20 cellular contexts compared by ENCODE assay signal in genomic region chr5:91632871-91633270, GRCh38.
DNase-seq lines count a peak whose midpoint lies in the region; ATAC-seq and TF ChIP-seq lines count a peak whose summit lies in the region.
"Had no signal": no experiment of that assay in that cellular context is flagged by ENCODE, and none has a peak within 500 bp of the region (broad histone marks: within the 10 kb centered on the region; RNA-seq: fewer than 3 reads in every experiment).

No MANE protein-coding gene starts in this region.

- H3K79me2 ChIP-seq in PC-3 (ENCODE audit: low read length), result no peaks in the 10 kb centered on the region

- H3K27ac ChIP-seq in PC-3 (ENCODE audit: low read length) (no peak overlapping the region), caudate nucleus (ENCODE audit: low read depth, low read length) (no peak overlapping the region)
- H3K27ac ChIP-seq: 22Rv1, SK-N-MC, suprapubic skin, uterus had no signal

- peak overlapping the region; percentile 35 for H3K4me3 Mint-ChIP-seq in neural crest cell
- H3K4me3 Mint-ChIP-seq: activated CD8-positive, alpha-beta T cell treated with anti-CD3 and anti-CD28 coated beads, Interleukin-2, amount 10 ng/mL, durations not matched to agents 7 days and 5 days; activated naive CD4-positive, alpha-beta T cell treated with anti-CD3 and anti-CD28 coated beads, Interleukin-2, amount 50 U/mL, for 24 hours; activated T-cell treated with anti-CD3 and anti-CD28 coated beads, Interleukin-2, amount 50 U/mL, for 24 hours; effector memory CD8-positive, alpha-beta T cell; stimulated activated effector memory CD8-positive, alpha-beta T cell treated with anti-CD3 and anti-CD28 coated beads, Interleukin-12 subunit alpha, Interleukin-12 subunit beta, amount 100 ng/mL, for 72 hours had no signal

- no peaks in the 10 kb centered on the region for H3F3A ChIP-seq in PC-3 (ENCODE audit: low read length, unreplicated experiment)

- H3K27me3 Mint-ChIP-seq in neural crest cell (ENCODE audit: low read depth), result no peaks in the 10 kb centered on the region
- H3K27me3 Mint-ChIP-seq: activated T-cell treated with anti-CD3 and anti-CD28 coated beads, Interleukin-2, amount 50 U/mL, for 24 hours; effector memory CD8-positive, alpha-beta T cell had no signal

- CTCF ChIA-PET in PC-3 (lab: Charles Lee), result no interaction called here

- POLR2A ChIA-PET in PC-3 (lab: Charles Lee; ENCODE audit: unreplicated experiment), result no interaction called here

- no peak overlapping the region for H3K9ac ChIP-seq in PC-3 (ENCODE audit: low read length)

- peak; percentile 59; the same call in 1 of the 2 replicates for ATAC-seq in PC-3
- no peak for ATAC-seq in HG03520 (IDR thresholded peaks at IDR 0.05; ENCODE audit: unreplicated experiment)
- ATAC-seq: activated CD8-positive, alpha-beta T cell treated with anti-CD3 and anti-CD28 coated beads, Interleukin-2, amount 10 ng/mL, durations not matched to agents 7 days and 5 days; effector memory CD8-positive, alpha-beta T cell; sciatic nerve; stimulated activated effector memory CD8-positive, alpha-beta T cell treated with anti-CD3 and anti-CD28 coated beads, Interleukin-12 subunit alpha, Interleukin-12 subunit beta, amount 100 ng/mL, for 72 hours had no signal

- TF ChIP-seq CTCF in PC-3 (conservative IDR thresholded peaks at IDR 0.05; ENCODE audit: low read depth, low read length) (no peak), neural crest cell (conservative IDR thresholded peaks at IDR 0.05) (no peak)

- DNase-seq in DMS 273 (lab: John Stamatoyannopoulos, UW; ENCODE audit: unreplicated experiment) (peak; percentile 8), DMS 273 treated with DMSO at 0.1 percent for 48 hours (lab: John Stamatoyannopoulos, UW) (no peak), NCI-H146 treated with DMSO at 0.1 percent for 48 hours (lab: John Stamatoyannopoulos, UW; ENCODE audit: unreplicated experiment) (peak; percentile 9), PC-3 (peak; percentile 26), neural crest cell (ENCODE audit: low read depth, low spot score) (no peak), posterior vena cava (ENCODE audit: low spot score) (no peak), caudate nucleus (lab: John Stamatoyannopoulos, UW) (no peak)
- DNase-seq: activated CD8-positive, alpha-beta T cell treated with anti-CD3 and anti-CD28 coated beads, Interleukin-2, amount 10 ng/mL, durations not matched to agents 7 days and 5 days; activated T-cell treated with anti-CD3 and anti-CD28 coated beads, Interleukin-2, amount 50 U/mL, for 24 hours; AML-193; effector memory CD8-positive, alpha-beta T cell; HCEC 1CT; uterus had no signal

- peaks cover 29% of the 10 kb centered on the region for H3K4me1 Mint-ChIP-seq in neural crest cell
- H3K4me1 Mint-ChIP-seq: activated naive CD4-positive, alpha-beta T cell treated with anti-CD3 and anti-CD28 coated beads, Interleukin-2, amount 50 U/mL, for 24 hours; stimulated activated effector memory CD8-positive, alpha-beta T cell treated with anti-CD3 and anti-CD28 coated beads, Interleukin-12 subunit alpha, Interleukin-12 subunit beta, amount 100 ng/mL, for 72 hours had no signal

- no peak overlapping the region for H3K27ac Mint-ChIP-seq in neural crest cell (ENCODE audit: unreplicated experiment)
- H3K27ac Mint-ChIP-seq: activated CD8-positive, alpha-beta T cell treated with anti-CD3 and anti-CD28 coated beads, Interleukin-2, amount 10 ng/mL, durations not matched to agents 7 days and 5 days; activated naive CD4-positive, alpha-beta T cell treated with anti-CD3 and anti-CD28 coated beads, Interleukin-2, amount 50 U/mL, for 24 hours; activated T-cell treated with anti-CD3 and anti-CD28 coated beads, Interleukin-2, amount 50 U/mL, for 24 hours; effector memory CD8-positive, alpha-beta T cell; stimulated activated effector memory CD8-positive, alpha-beta T cell treated with anti-CD3 and anti-CD28 coated beads, Interleukin-12 subunit alpha, Interleukin-12 subunit beta, amount 100 ng/mL, for 72 hours had no signal

- BruUV-seq in PC-3 (replicated peaks; lab: Mats Ljungman, UMichigan), result no TSS peak

- no peak overlapping the region for H3K4me3 ChIP-seq in PC-3 (ENCODE audit: low read length)
- H3K4me3 ChIP-seq: SK-N-MC, suprapubic skin, uterus had no signal

- H4K20me1 ChIP-seq in PC-3 (ENCODE audit: low read length), result no peaks in the 10 kb centered on the region

- H3K9me3 Mint-ChIP-seq in neural crest cell, result peaks cover 2% of the 10 kb centered on the region
- H3K9me3 Mint-ChIP-seq: activated naive CD4-positive, alpha-beta T cell treated with anti-CD3 and anti-CD28 coated beads, Interleukin-2, amount 50 U/mL, for 24 hours; activated T-cell treated with anti-CD3 and anti-CD28 coated beads, Interleukin-2, amount 50 U/mL, for 24 hours; effector memory CD8-positive, alpha-beta T cell; stimulated activated effector memory CD8-positive, alpha-beta T cell treated with anti-CD3 and anti-CD28 coated beads, Interleukin-12 subunit alpha, Interleukin-12 subunit beta, amount 100 ng/mL, for 72 hours had no signal

- no peaks in the 10 kb centered on the region for H3K36me3 ChIP-seq in PC-3 (ENCODE audit: low read depth, low read length)
- H3K36me3 ChIP-seq: suprapubic skin, uterus had no signal

- no peaks in the 10 kb centered on the region for H3K36me3 Mint-ChIP-seq in neural crest cell (ENCODE audit: low read depth)
- H3K36me3 Mint-ChIP-seq: activated naive CD4-positive, alpha-beta T cell treated with anti-CD3 and anti-CD28 coated beads, Interleukin-2, amount 50 U/mL, for 24 hours; stimulated activated effector memory CD8-positive, alpha-beta T cell treated with anti-CD3 and anti-CD28 coated beads, Interleukin-12 subunit alpha, Interleukin-12 subunit beta, amount 100 ng/mL, for 72 hours had no signal

- intact Hi-C loops in PC-3 (cut with micrococcal nuclease), result no loop called here
- intact Hi-C loops in posterior vena cava (cut with DNase I), result loop anchor here in 1 of 2 donors (5.0 kb wide), 1 partner anchor 1424 kb away; no protein-coding TSS in a partner anchor

- no peaks in the 10 kb centered on the region for H3K4me1 ChIP-seq in PC-3 (ENCODE audit: insufficient read depth, low read length)
- H3K4me1 ChIP-seq: suprapubic skin, uterus had no signal

- no peak overlapping the region for H3K4me2 ChIP-seq in PC-3 (ENCODE audit: low read length)

- peaks cover 15% of the 10 kb centered on the region; the same call in 1 of the 2 replicates for H3K27me3 ChIP-seq in PC-3 (ENCODE audit: low read length)
- H3K27me3 ChIP-seq: suprapubic skin, uterus had no signal

- no peaks in the 10 kb centered on the region for H3K9me2 ChIP-seq in PC-3 (replicated peaks; ENCODE audit: low read length)

- no peaks in the 10 kb centered on the region for H3K9me3 ChIP-seq in PC-3 (ENCODE audit: low read length)
- H3K9me3 ChIP-seq: suprapubic skin, uterus had no signal

- no peak overlapping the region for H2AFZ ChIP-seq in PC-3 (ENCODE audit: low read length)

Comparison
In these comparisons a context has a peak if more than half of its experiments do, and no peak if none do; other contexts are left out.
1. DNase-seq: peak in DMS 273 (single experiment), NCI-H146 treated with DMSO at 0.1 percent for 48 hours (single experiment) and PC-3 (single experiment); none in DMS 273 treated with DMSO at 0.1 percent for 48 hours (single experiment), neural crest cell (single experiment), posterior vena cava (single experiment) and caudate nucleus (0 of 61).